In genomic region chr1:109249654-109250401, GRCh38 we compare ENCODE assay signal across 6 cellular contexts. TPM values are rescaled to one million over a fixed set of nuclear protein-coding genes. Genes with fewer than 3 reads are reported as not detected.
A peak's percentile ranks its signal among the peaks of the same experiment; 100 is the strongest.
DNase-seq lines count a peak whose midpoint lies in the region; ATAC-seq, FAIRE-seq and TF ChIP-seq lines count a peak whose summit lies in the region.

No MANE protein-coding gene starts in this region.

- H3K27ac ChIP-seq in stomach, result peak overlapping the region in 3 of 5 donors; percentile 7 to 75 (median 63)

- peaks cover 0 to 5% (median 0%) of the 10 kb centered on the region in 4 donors for H3K36me3 ChIP-seq in stomach

- DNase-seq in foreskin fibroblast, result peak in 1 of 2 donors; percentile 28
- no peak for DNase-seq in stomach
- no peak for DNase-seq in H54 (ENCODE audit: insufficient read length, low spot score)
- no peak for DNase-seq in SK-N-DZ (ENCODE audit: low spot score)

- intact Hi-C loops in stomach (cut with DNase I; ENCODE audit: low total_unique reads), result no loop called here

- no peak for TF ChIP-seq CTCF in foreskin fibroblast (IDR thresholded peaks at IDR 0.05; ENCODE audit: low read depth, low read length)
- no peak for TF ChIP-seq CTCF in stomach (IDR thresholded peaks at IDR 0.05)

- no peak for TF ChIP-seq RAD21 in Ishikawa (IDR thresholded peaks at IDR 0.05; ENCODE audit: low read depth)

- WGBS in stomach, 5 donors, result 1 to 11% (median 3%) methylated on average over 1 to 79 of the region's 80 CpGs

- no peaks in the 10 kb centered on the region for H3K9me3 ChIP-seq in stomach

- H3K4me1 ChIP-seq in stomach, result peaks cover 19 to 44% (median 31%) of the 10 kb centered on the region in 4 donors

- no peak for FAIRE-seq in H54 (lab: Jason Lieb, UNC)

- TF ChIP-seq EP300 in Ishikawa (IDR thresholded peaks at IDR 0.05; ENCODE audit: borderline replicate concordance) (no peak), stomach (IDR thresholded peaks at IDR 0.05) (no peak)

- H3K4me3 ChIP-seq in foreskin fibroblast (ENCODE audit: low read depth in 1 of 2, low read length in 2 of 2), result peak overlapping the region; percentile 30 to 34
- H3K4me3 ChIP-seq in stomach, result peak overlapping the region; percentile 66 to 94 (median 71)

- H3K27me3 ChIP-seq in stomach, result peaks cover 0 to 17% (median 5%) of the 10 kb centered on the region in 3 donors

- peak; percentile 30 for ATAC-seq in GM21367 (IDR thresholded peaks at IDR 0.05; ENCODE audit: unreplicated experiment)

- TF ChIP-seq POLR2A in stomach (IDR thresholded peaks at IDR 0.05) (no peak), H54 (IDR thresholded peaks at IDR 0.05; ENCODE audit: low read depth, low read length) (no peak)

TF ChIP-seq in Ishikawa, 13 proteins besides CTCF, POLR2A, EP300 and RAD21:
- TF ChIP-seq ZBTB7A (IDR thresholded peaks at IDR 0.05; ENCODE audit: low read depth) (0 out of 2 replicates have a peak, but pooled peaks have one; percentile 22), EGR1 (IDR thresholded peaks at IDR 0.05) (no peak), YY1 (IDR thresholded peaks at IDR 0.05; ENCODE audit: low read depth) (no peak), TCF12 (IDR thresholded peaks at IDR 0.05; ENCODE audit: low read depth) (no peak), CEBPB (IDR thresholded peaks at IDR 0.05) (no peak), NFIC (IDR thresholded peaks at IDR 0.05) (no peak)
TF ChIP-seq in Ishikawa: peak in this region for 1.

RNA-seq across cellular contexts. Expression of gene CELSR2, which starts 0.5 kb away (rescaled TPM):
- 10 to 100 TPM in 1 of 5 donors, 1 to 10 TPM in 4; 3.5 to 18.7 (median 7.2) TPM for total RNA-seq in stomach
- 1 to 10 TPM in 2 of 3 donors, under 1 TPM in 1; 0.76 to 8.7 (median 1.5) TPM for polyA plus RNA-seq in stomach
- 13.3 and 16.5 TPM in 2 replicates for polyA plus RNA-seq in SK-N-DZ (2014; cell fraction: cytosol; rRNA removed)
- polyA plus RNA-seq in SK-N-DZ (2014; cell fraction: nucleus; rRNA removed), result 19.1 and 33.5 TPM in 2 replicates

RNA-seq across cellular contexts. Expression of gene PSRC1, which starts 33.1 kb away (rescaled TPM):
- total RNA-seq in stomach, result 10 to 100 TPM in 1 of 5 donors, 1 to 10 TPM in 1, under 1 TPM in 2, not detected in 1; 0.29 to 18.7 (median 1.7) TPM
- polyA plus RNA-seq in stomach, result 10 to 100 TPM in 1 of 3 donors, 1 to 10 TPM in 2; 3.6 to 11.2 (median 4.1) TPM
- polyA plus RNA-seq in SK-N-DZ (2014; cell fraction: cytosol; rRNA removed), result 83.0 and 87.1 TPM in 2 replicates
- polyA plus RNA-seq in SK-N-DZ (2014; cell fraction: nucleus; rRNA removed), result 240 and 284 TPM in 2 replicates

RNA-seq across cellular contexts. Expression of gene SARS1, which starts 36.1 kb away (rescaled TPM):
- 100 to 1,000 TPM in 4 of 5 donors, 10 to 100 TPM in 1; 80.8 to 127 (median 117) TPM for total RNA-seq in stomach
- polyA plus RNA-seq in stomach, result 100 to 1,000 TPM in 2 of 3 donors, 10 to 100 TPM in 1; 95.6 to 232 (median 100) TPM
- polyA plus RNA-seq in SK-N-DZ (2014; cell fraction: cytosol; rRNA removed), result 236 and 294 TPM in 2 replicates
- 179 and 180 TPM in 2 replicates for polyA plus RNA-seq in SK-N-DZ (2014; cell fraction: nucleus; rRNA removed)

RNA-seq across cellular contexts. Expression of gene MYBPHL, which starts 57.0 kb away (rescaled TPM):
- total RNA-seq in stomach, result not detected
- polyA plus RNA-seq in stomach, result under 1 TPM in 1 of 3 donors, not detected in 2; 0.45 TPM
- not detected in 2 replicates for polyA plus RNA-seq in SK-N-DZ (2014; cell fraction: cytosol; rRNA removed)
- not detected in 2 replicates for polyA plus RNA-seq in SK-N-DZ (2014; cell fraction: nucleus; rRNA removed)
